In the genomic region with DNA sequence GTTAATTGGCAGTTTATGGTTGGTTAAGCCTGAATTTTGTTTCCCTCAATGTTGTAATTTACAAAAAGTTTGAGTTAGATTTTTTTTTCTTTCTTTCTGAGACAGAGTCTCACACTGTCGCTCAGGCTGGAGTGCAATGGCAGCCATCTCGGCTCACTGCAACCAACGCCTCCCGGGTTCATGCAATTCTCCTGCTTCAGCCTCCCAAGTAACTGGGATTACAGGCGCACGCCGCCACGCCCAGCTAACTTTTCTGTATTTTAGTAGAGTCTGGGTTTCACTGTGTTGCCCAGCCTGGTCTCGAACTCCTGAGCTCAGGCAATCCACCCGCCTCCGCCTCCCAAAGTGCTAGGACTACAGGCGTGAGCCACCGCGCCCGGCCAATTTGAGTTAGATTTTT, we compare ENCODE assay signal across 9 cellular contexts. TPM values are rescaled to one million over a fixed set of nuclear protein-coding genes. Genes with fewer than 3 reads are reported as not detected.
A peak's percentile ranks its signal among the peaks of the same experiment; 100 is the strongest.
DNase-seq lines count a peak whose midpoint lies in the region; ATAC-seq and TF ChIP-seq lines count a peak whose summit lies in the region.
"Had no signal": no experiment of that assay in that cellular context is flagged by ENCODE, and none has a peak within 500 bp of the region (broad histone marks: within the 10 kb centered on the region; RNA-seq: fewer than 3 reads in every experiment).

No MANE protein-coding gene starts in this region.

- BruUV-seq in A673 (replicated peaks; lab: Mats Ljungman, UMichigan), result TSS peak; percentile 37

- H3K27me3 ChIP-seq in A673 (replicated peaks; ENCODE audit: insufficient read depth, low read depth, low read length, poor library complexity) (no peaks in the 10 kb centered on the region), mononuclear cell (ENCODE audit: insufficient read depth, low read length) (no peaks in the 10 kb centered on the region)
- H3K27me3 ChIP-seq: gastroesophageal sphincter had no signal

- no peak for ATAC-seq in GM21737 (IDR thresholded peaks at IDR 0.05; ENCODE audit: unreplicated experiment)
- no peak for ATAC-seq in omental fat pad (ENCODE audit: low FRiP score)
- ATAC-seq in GM21515 (IDR thresholded peaks at IDR 0.05; ENCODE audit: unreplicated experiment), result no peak

- H3K4me1 ChIP-seq in A673 (ENCODE audit: insufficient read depth, low read length, poor library complexity, severe bottlenecking) (peaks cover 8% of the 10 kb centered on the region), mononuclear cell (ENCODE audit: insufficient read depth, low read length) (peaks cover 34% of the 10 kb centered on the region)

- H3K4me3 ChIP-seq in A673 (ENCODE audit: low read depth, low read length, poor library complexity, severe bottlenecking) (peak overlapping the region; percentile 80), HFF-Myc (replicated peaks; ENCODE audit: low read depth, low read length) (peak overlapping the region; percentile 83), astrocyte of the spinal cord (ENCODE audit: low read depth, low read length) (peak overlapping the region; percentile 91), mononuclear cell (ENCODE audit: low read length) (peak overlapping the region; percentile 95)

- no peak overlapping the region for H3K27ac ChIP-seq in A673 (ENCODE audit: low read depth, low read length, poor library complexity, severe bottlenecking)

- H3K9me3 ChIP-seq in A673 (ENCODE audit: low read depth, low read length, poor library complexity, severe bottlenecking) (no peaks in the 10 kb centered on the region), mononuclear cell (ENCODE audit: low read depth, low read length) (no peaks in the 10 kb centered on the region)
- H3K9me3 ChIP-seq: gastroesophageal sphincter had no signal

- peaks cover 6% of the 10 kb centered on the region for H3K36me3 ChIP-seq in A673 (ENCODE audit: insufficient read depth, low read length, poor library complexity, severe bottlenecking)
- H3K36me3 ChIP-seq: gastroesophageal sphincter had no signal

- TF ChIP-seq CTCF in A673 (conservative IDR thresholded peaks at IDR 0.05; ENCODE audit: low read depth, low read length), result no peak
- no peak for TF ChIP-seq CTCF in HFF-Myc (IDR thresholded peaks at IDR 0.05; ENCODE audit: low read depth, low read length, missing control alignments)
- TF ChIP-seq CTCF in astrocyte of the spinal cord (IDR thresholded peaks at IDR 0.05; ENCODE audit: low read depth, low read length), result no peak
- no peak for TF ChIP-seq CTCF in omental fat pad (IDR thresholded peaks at IDR 0.05)

- in situ Hi-C loops in astrocyte of the spinal cord (cut with HindIII; ENCODE audit: low sequenced_read_pairs), result no loop called here

- intact Hi-C loops in A673 (cut with micrococcal nuclease; ENCODE audit: unreplicated experiment), result no loop called here

- no peak for DNase-seq in A673 (ENCODE audit: low spot score)
- no peak for DNase-seq in HFF-Myc (ENCODE audit: extremely low read depth, low read depth)
- DNase-seq in astrocyte of the spinal cord (ENCODE audit: low read depth, low spot score), result no peak
- no peak for DNase-seq in omental fat pad (ENCODE audit: low spot score)
- no peak for DNase-seq in MV-4-11 (lab: John Stamatoyannopoulos, UW)

- CTCF ChIA-PET in A673 (lab: Charles Lee), result no interaction called here

- POLR2A ChIA-PET in A673 (lab: Charles Lee; ENCODE audit: low non-redundant PET), result interaction anchor here (0.7 kb wide), 1 partner anchor 546 kb away, joined by 3 read pairs; no protein-coding TSS in a partner anchor

RNA-seq across cellular contexts. Expression of gene ZNF273, which starts 0.9 kb away (rescaled TPM):
- total RNA-seq in A673 (2021) (10.1 and 11.5 TPM in 2 replicates), mononuclear cell (16.2 TPM), omental fat pad (10 to 100 TPM in 1 of 4 donors, 1 to 10 TPM in 3; 2.4 to 12.9 (median 5.8) TPM)
